ENCODE assay signal across 25 cellular contexts in the genomic region with DNA sequence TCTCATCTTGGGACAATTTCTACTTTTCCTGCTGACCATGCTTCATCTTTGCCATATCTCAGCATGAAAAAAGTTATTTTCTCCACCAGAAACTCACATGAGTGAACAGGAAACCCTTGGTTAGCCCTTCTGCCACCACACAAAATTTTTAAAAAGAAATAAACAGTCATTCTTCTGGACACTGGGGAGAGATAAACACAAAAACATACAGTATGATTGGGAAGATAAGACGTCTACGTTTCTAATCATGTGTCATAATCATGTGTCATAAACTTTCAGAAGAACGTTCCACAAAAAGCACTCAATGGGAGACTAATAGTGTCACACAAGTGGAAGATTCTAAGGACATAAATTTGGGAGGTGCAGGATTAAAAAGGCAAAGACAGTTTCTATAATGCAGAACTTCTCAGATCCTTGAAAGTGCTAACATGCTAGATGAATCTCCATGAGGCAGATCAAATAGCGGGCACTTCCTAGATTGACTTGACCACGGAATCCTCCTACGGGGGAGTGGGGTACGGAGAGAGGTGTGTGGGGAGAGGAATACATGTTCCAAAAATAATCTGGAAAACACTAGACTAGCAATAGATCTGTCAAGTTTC.
A peak's percentile ranks its signal among the peaks of the same experiment; 100 is the strongest.
DNase-seq lines count a peak whose midpoint lies in the region; ATAC-seq, FAIRE-seq and TF ChIP-seq lines count a peak whose summit lies in the region.
"Had no signal": no experiment of that assay in that cellular context is flagged by ENCODE, and none has a peak within 500 bp of the region (broad histone marks: within the 10 kb centered on the region; RNA-seq: fewer than 3 reads in every experiment).

No MANE protein-coding gene starts in this region.

- H3K4me1 ChIP-seq in HEK293 (ENCODE audit: control insufficient read depth, insufficient read depth, low read length) (no peaks in the 10 kb centered on the region), endothelial cell of umbilical vein (ENCODE audit: control insufficient read depth, extremely low read depth, insufficient read depth, low read length) (peaks cover 20% of the 10 kb centered on the region)
- H3K4me1 ChIP-seq: Caco-2, Peyer's patch had no signal

- POLR2A ChIA-PET in HEK293 (lab: Yijun Ruan, JAX) = no interaction called here
- POLR2A ChIA-PET in endothelial cell of umbilical vein (lab: Charles Lee) = no interaction called here

- H3K9me3 ChIP-seq in HEK293 (ENCODE audit: control insufficient read depth, insufficient read depth, low read depth, low read length) = no peaks in the 10 kb centered on the region
- H3K9me3 ChIP-seq in endothelial cell of umbilical vein (replicated peaks; ENCODE audit: control insufficient read depth, insufficient read depth, low read length) = no peaks in the 10 kb centered on the region
- H3K9me3 ChIP-seq: Caco-2, Peyer's patch had no signal

- H3K27ac ChIP-seq in HEK293 (ENCODE audit: extremely low read depth, low read depth, low read length) (no peak overlapping the region), endothelial cell of umbilical vein (ENCODE audit: insufficient read depth, low read depth, low read length) (no peak overlapping the region)
- H3K27ac ChIP-seq: HL-60, Peyer's patch had no signal

- H3K9me3 Mint-ChIP-seq in nephron = no peaks in the 10 kb centered on the region
- H3K9me3 Mint-ChIP-seq in activated T-cell treated with anti-CD3 and anti-CD28 coated beads, Interleukin-2, amount 50 U/mL, for 4 hours = no peaks in the 10 kb centered on the region
- H3K9me3 Mint-ChIP-seq: CD4-positive, alpha-beta memory T cell had no signal

- peaks cover 16% of the 10 kb centered on the region for H3K27me3 Mint-ChIP-seq in nephron (ENCODE audit: low read depth)
- peaks cover 25% of the 10 kb centered on the region for H3K27me3 Mint-ChIP-seq in activated T-cell treated with anti-CD3 and anti-CD28 coated beads, Interleukin-2, amount 50 U/mL, for 4 hours (ENCODE audit: low read depth)

- no peak overlapping the region for H3K4me3 Mint-ChIP-seq in nephron
- no peak overlapping the region for H3K4me3 Mint-ChIP-seq in activated T-cell treated with anti-CD3 and anti-CD28 coated beads, Interleukin-2, amount 50 U/mL, for 4 hours
- H3K4me3 Mint-ChIP-seq: CD4-positive, alpha-beta memory T cell had no signal

- H3K4me3 ChIP-seq in HEK293 (ENCODE audit: low read depth, low read length) (no peak overlapping the region), endothelial cell of umbilical vein (replicated peaks in 1 of 3; ENCODE audit: insufficient read depth in 1 of 3, low read depth in 1 of 3, low read length in 3 of 3) (no peak overlapping the region)
- H3K4me3 ChIP-seq: Peyer's patch had no signal

- no peaks in the 10 kb centered on the region for H3K36me3 Mint-ChIP-seq in nephron (ENCODE audit: low read depth)
- no peaks in the 10 kb centered on the region for H3K36me3 Mint-ChIP-seq in activated T-cell treated with anti-CD3 and anti-CD28 coated beads, Interleukin-2, amount 50 U/mL, for 4 hours (ENCODE audit: insufficient read depth)
- H3K36me3 Mint-ChIP-seq: CD4-positive, alpha-beta memory T cell had no signal

- no peaks in the 10 kb centered on the region for H3K9me1 ChIP-seq in endothelial cell of umbilical vein (replicated peaks; ENCODE audit: control insufficient read depth, extremely low read depth, insufficient read depth, low read length)

- dilution Hi-C loops in endothelial cell of umbilical vein (cut with MboI; ENCODE audit: extremely low pct_ligation_motif_present, low sequenced_read_pairs) = no loop called here

- TF ChIP-seq POLR2A in endothelial cell of umbilical vein (IDR thresholded peaks at IDR 0.05; ENCODE audit: low read depth, low read length) = no peak

- peak overlapping the region in 2 of 3 experiments; percentile 56 to 83 for H3K27ac Mint-ChIP-seq in nephron
- H3K27ac Mint-ChIP-seq: CD4-positive, alpha-beta memory T cell had no signal

- no peaks in the 10 kb centered on the region for H4K20me1 ChIP-seq in endothelial cell of umbilical vein (replicated peaks; ENCODE audit: control insufficient read depth, extremely low read depth, insufficient read depth, low read length)

- intact Hi-C loops in endothelial cell of umbilical vein (cut with micrococcal nuclease) = no loop called here

- CTCF ChIA-PET in HEK293 (lab: Yijun Ruan, JAX) = interaction anchor here (1.7 kb wide), 1 partner anchor 13 kb away, joined by 5 read pairs; no protein-coding TSS in a partner anchor
- CTCF ChIA-PET in endothelial cell of umbilical vein (lab: Charles Lee) = interaction anchor here (0.8 kb wide), 1 partner anchor 13 kb away, joined by 5 read pairs; no protein-coding TSS in a partner anchor

- no peak overlapping the region for H3K9ac ChIP-seq in endothelial cell of umbilical vein (replicated peaks; ENCODE audit: extremely low read depth, insufficient read depth, low read length)

- peaks cover 56% of the 10 kb centered on the region for H3K4me1 Mint-ChIP-seq in nephron
- H3K4me1 Mint-ChIP-seq in activated T-cell treated with anti-CD3 and anti-CD28 coated beads, Interleukin-2, amount 50 U/mL, for 4 hours (ENCODE audit: low read depth) = no peaks in the 10 kb centered on the region
- H3K4me1 Mint-ChIP-seq: CD4-positive, alpha-beta memory T cell had no signal

- H2AFZ ChIP-seq in endothelial cell of umbilical vein (ENCODE audit: low read depth, low read length) = peak overlapping the region; percentile 22

- H3K27me3 ChIP-seq in endothelial cell of umbilical vein (ENCODE audit: control insufficient read depth in 2 of 2, insufficient read depth in 2 of 2, low read length in 2 of 2) = no peaks in the 10 kb centered on the region
- H3K27me3 ChIP-seq: Peyer's patch had no signal

- H3K79me2 ChIP-seq in endothelial cell of umbilical vein (ENCODE audit: control insufficient read depth, insufficient read depth, low read length) = no peaks in the 10 kb centered on the region

- no TSS peak for BruUV-seq in endothelial cell of umbilical vein (replicated peaks; lab: Mats Ljungman, UMichigan)

- TF ChIP-seq CTCF in HEK293 (tag by site-specific recombination; IDR thresholded peaks at IDR 0.05) (no peak), endothelial cell of umbilical vein (IDR thresholded peaks at IDR 0.05; ENCODE audit: extremely low read depth in 1 of 2, insufficient read depth in 1 of 2, low read depth in 1 of 2, low read length in 2 of 2) (no peak), nephron (IDR thresholded peaks at IDR 0.05; ENCODE audit: unreplicated experiment in 3 of 3) (no peak)

- FAIRE-seq in endothelial cell of umbilical vein (lab: Jason Lieb, UNC) = peak; percentile 31
- FAIRE-seq: G401.6, GM12892, GM19239, H54, HepG2 had no signal

- ATAC-seq in activated T-cell treated with anti-CD3 and anti-CD28 coated beads, Interleukin-2, amount 50 U/mL, for 4 hours = no peak
- no peak for ATAC-seq in GM18909 (IDR thresholded peaks at IDR 0.05; ENCODE audit: poor library complexity, unreplicated experiment)
- ATAC-seq: HepG2, SK-N-SH treated with all-trans-retinoic acid at 6 μM for 48 hours had no signal

- DNase-seq in endothelial cell of umbilical vein (ENCODE audit: low read depth, low spot score) = peak; percentile 19
- DNase-seq in SKM-1 treated with dmso at 0.1 percent for 144 hours (lab: John Stamatoyannopoulos, UW; ENCODE audit: unreplicated experiment) = no peak
- no peak for DNase-seq in activated T-cell treated with anti-CD3 and anti-CD28 coated beads, Interleukin-2, amount 50 U/mL, for 4 hours
- no peak for DNase-seq in NAMALWA (ENCODE audit: low spot score)
- DNase-seq: Caco-2; CD4-positive, alpha-beta memory T cell; DMS 273 treated with DMSO at 0.1 percent for 48 hours; DMS79 treated with DMSO at 0.1 percent for 48 hours; KG1; NCI-H1105; NCI-H2081; NCI-H2171; NCI-H345; NCI-H774; Peyer's patch had no signal

- H3K36me3 ChIP-seq in HEK293 (ENCODE audit: control insufficient read depth in 2 of 2, insufficient read depth in 1 of 2, low read length in 2 of 2) = no peaks in the 10 kb centered on the region
- no peaks in the 10 kb centered on the region for H3K36me3 ChIP-seq in endothelial cell of umbilical vein (ENCODE audit: control insufficient read depth in 2 of 2, extremely low read depth in 1 of 2, insufficient read depth in 2 of 2, low read length in 2 of 2)
- H3K36me3 ChIP-seq: Peyer's patch had no signal

- H3K4me2 ChIP-seq in endothelial cell of umbilical vein (ENCODE audit: insufficient read depth, low read length) = no peak overlapping the region

TF ChIP-seq in HEK293, 187 proteins besides CTCF, POLR2A, EP300 and RAD21:
- TF ChIP-seq ZNF239 (tag by site-specific recombination; IDR thresholded peaks at IDR 0.05) (0 out of 2 replicates have a peak, but pooled peaks have one; percentile 67), ZBTB48 (tag by site-specific recombination; IDR thresholded peaks at IDR 0.05) (no peak)

TF ChIP-seq in endothelial cell of umbilical vein, 7 proteins besides CTCF, POLR2A, EP300 and RAD21:
- TF ChIP-seq POLR2AphosphoS5 (IDR thresholded peaks at IDR 0.05; ENCODE audit: insufficient read depth, low read depth, low read length) (no peak), GATA2 (IDR thresholded peaks at IDR 0.05; ENCODE audit: insufficient read depth, insufficient read length, low read depth, low read length) (peak; percentile 83)
